1 cellular context compared by ENCODE assay signal in the genomic region with DNA sequence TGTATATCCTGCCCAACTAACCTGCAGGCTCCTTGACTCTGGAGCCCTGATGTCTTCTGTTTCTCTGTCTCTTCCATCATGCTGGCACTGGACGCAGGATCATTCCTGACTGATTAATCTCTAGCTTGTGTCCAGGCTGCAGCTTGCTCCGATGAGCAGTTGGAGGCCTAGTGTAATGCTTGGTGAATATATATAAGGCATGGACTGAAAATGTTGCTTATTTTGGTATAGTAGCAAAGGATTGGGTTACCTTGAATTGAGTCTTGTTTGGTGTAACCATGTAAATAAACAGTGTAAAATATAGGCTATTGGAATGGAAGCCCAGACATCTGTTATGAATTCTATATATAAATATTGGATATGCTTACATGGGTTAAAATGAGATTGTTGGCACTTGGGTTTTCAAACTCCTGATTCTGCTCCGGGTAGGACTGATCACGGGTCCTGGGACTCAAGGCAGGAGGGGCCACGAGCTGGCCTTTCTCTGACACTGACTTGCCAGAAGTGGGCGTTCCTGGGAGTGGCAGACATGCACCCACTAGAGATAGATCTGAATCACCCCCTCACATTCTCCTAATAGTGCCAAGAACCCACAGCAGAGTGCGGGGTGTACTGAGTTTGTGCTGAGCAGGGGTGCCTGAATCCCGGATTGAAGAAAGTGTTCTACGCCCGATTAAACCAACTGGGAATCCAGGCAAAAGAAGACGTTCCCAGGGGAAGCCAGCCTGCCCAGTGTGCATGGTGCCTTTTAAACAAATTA.
TF ChIP-seq lines count a peak whose summit lies in the region.

No MANE protein-coding gene starts in this region.

TF ChIP-seq in HEK293, 187 proteins besides CTCF, POLR2A, EP300 and RAD21 (continued from another document):
- TF ChIP-seq, protein P1, sequence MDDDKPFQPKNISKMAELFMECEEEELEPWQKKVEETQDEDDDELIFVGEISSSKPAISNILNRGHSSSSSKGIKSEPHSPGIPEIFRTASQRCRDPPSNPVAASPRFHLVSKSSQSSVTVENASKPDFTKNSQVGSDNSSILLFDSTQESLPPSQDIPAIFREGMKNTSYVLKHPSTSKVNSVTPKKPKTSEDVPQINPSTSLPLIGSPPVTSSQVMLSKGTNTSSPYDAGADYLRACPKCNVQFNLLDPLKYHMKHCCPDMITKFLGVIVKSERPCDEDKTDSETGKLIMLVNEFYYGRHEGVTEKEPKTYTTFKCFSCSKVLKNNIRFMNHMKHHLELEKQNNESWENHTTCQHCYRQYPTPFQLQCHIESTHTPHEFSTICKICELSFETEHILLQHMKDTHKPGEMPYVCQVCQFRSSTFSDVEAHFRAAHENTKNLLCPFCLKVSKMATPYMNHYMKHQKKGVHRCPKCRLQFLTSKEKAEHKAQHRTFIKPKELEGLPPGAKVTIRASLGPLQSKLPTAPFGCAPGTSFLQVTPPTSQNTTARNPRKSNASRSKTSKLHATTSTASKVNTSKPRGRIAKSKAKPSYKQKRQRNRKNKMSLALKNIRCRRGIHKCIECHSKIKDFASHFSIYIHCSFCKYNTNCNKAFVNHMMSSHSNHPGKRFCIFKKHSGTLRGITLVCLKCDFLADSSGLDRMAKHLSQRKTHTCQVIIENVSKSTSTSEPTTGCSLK (tag by site-specific recombination; IDR thresholded peaks at IDR 0.05) = no peak
- TF ChIP-seq GLIS2 (tag by site-specific recombination; IDR thresholded peaks at IDR 0.05) (no peak), ZNF138 (tag by site-specific recombination; IDR thresholded peaks at IDR 0.05; ENCODE audit: borderline replicate concordance) (no peak), EGR2 (tag by site-specific recombination; IDR thresholded peaks at IDR 0.05; ENCODE audit: low read depth) (0 out of 2 replicates have a peak, but pooled peaks have one; percentile 13)
- TF ChIP-seq, protein P2, sequence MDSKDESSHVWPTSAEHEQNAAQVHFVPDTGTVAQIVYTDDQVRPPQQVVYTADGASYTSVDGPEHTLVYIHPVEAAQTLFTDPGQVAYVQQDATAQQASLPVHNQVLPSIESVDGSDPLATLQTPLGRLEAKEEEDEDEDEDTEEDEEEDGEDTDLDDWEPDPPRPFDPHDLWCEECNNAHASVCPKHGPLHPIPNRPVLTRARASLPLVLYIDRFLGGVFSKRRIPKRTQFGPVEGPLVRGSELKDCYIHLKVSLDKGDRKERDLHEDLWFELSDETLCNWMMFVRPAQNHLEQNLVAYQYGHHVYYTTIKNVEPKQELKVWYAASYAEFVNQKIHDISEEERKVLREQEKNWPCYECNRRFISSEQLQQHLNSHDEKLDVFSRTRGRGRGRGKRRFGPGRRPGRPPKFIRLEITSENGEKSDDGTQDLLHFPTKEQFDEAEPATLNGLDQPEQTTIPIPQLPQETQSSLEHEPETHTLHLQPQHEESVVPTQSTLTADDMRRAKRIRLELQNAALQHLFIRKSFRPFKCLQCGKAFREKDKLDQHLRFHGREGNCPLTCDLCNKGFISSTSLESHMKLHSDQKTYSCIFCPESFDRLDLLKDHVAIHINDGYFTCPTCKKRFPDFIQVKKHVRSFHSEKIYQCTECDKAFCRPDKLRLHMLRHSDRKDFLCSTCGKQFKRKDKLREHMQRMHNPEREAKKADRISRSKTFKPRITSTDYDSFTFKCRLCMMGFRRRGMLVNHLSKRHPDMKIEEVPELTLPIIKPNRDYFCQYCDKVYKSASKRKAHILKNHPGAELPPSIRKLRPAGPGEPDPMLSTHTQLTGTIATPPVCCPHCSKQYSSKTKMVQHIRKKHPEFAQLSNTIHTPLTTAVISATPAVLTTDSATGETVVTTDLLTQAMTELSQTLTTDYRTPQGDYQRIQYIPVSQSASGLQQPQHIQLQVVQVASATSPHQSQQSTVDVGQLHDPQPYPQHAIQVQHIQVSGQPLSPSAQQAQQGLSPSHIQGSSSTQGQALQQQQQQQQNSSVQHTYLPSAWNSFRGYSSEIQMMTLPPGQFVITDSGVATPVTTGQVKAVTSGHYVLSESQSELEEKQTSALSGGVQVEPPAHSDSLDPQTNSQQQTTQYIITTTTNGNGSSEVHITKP (tag by site-specific recombination; IDR thresholded peaks at IDR 0.05) = peak; percentile 42
TF ChIP-seq in HEK293: peak in this region for 4.
